Comparison of ENCODE assay signal across 32 cellular contexts in genomic region chr7:81415181-81415580, GRCh38.
DNase-seq lines count a peak whose midpoint lies in the region; ATAC-seq, FAIRE-seq and TF ChIP-seq lines count a peak whose summit lies in the region.
"Had no signal": no experiment of that assay in that cellular context is flagged by ENCODE, and none has a peak within 500 bp of the region (broad histone marks: within the 10 kb centered on the region; RNA-seq: fewer than 3 reads in every experiment).

No MANE protein-coding gene starts in this region.

- no peaks in the 10 kb centered on the region for H3K27me3 ChIP-seq in GM23248 (replicated peaks; ENCODE audit: insufficient read depth)
- H3K27me3 ChIP-seq: breast epithelium, colonic mucosa, tibial artery had no signal

- CTCF ChIA-PET in activated CD4-positive, alpha-beta memory T cell treated with anti-CD3 and anti-CD28 coated beads, Interleukin-2, amount 10 ng/mL, durations not matched to agents 7 days and 5 days (lab: Charles Lee): no interaction called here

- H3K4me1 ChIP-seq in GM23248 (ENCODE audit: insufficient read depth): peaks cover 16% of the 10 kb centered on the region
- H3K4me1 ChIP-seq: breast epithelium, colonic mucosa, psoas muscle, tibial artery had no signal

- H3K9me3 ChIP-seq in GM23248 (ENCODE audit: low read depth): no peaks in the 10 kb centered on the region
- H3K9me3 ChIP-seq: breast epithelium, colonic mucosa, psoas muscle, tibial artery had no signal

- no peaks in the 10 kb centered on the region for H3K36me3 ChIP-seq in GM23248 (ENCODE audit: low read depth)
- H3K36me3 ChIP-seq: breast epithelium, colonic mucosa, tibial artery had no signal

- no peak for TF ChIP-seq CTCF in fibroblast of pulmonary artery (IDR thresholded peaks at IDR 0.05; ENCODE audit: low read length, missing control alignments)

- H3K4me3 Mint-ChIP-seq in activated CD4-positive, alpha-beta memory T cell treated with anti-CD3 and anti-CD28 coated beads, Interleukin-2, amount 10 ng/mL, durations not matched to agents 7 days and 5 days: no peak overlapping the region
- H3K4me3 Mint-ChIP-seq: activated T-helper 17 cell treated with anti-CD3 and anti-CD28 coated beads, Interleukin-2, amount 50 U/mL, for 72 hours; GM23338; naive thymus-derived CD8-positive, alpha-beta T cell; T-helper 2 cell treated with Interferon-gamma antibody and Interleukin-4, amounts not matched to agents 5 μg/mL and 100 μg/mL, for 36 hours had no signal

- H3K4me3 ChIP-seq in GM23248 (no peak overlapping the region), fibroblast of pulmonary artery (replicated peaks; ENCODE audit: low read depth, low read length) (no peak overlapping the region)
- H3K4me3 ChIP-seq: breast epithelium, colonic mucosa, GM23338, lung, psoas muscle, tibial artery had no signal

- no peaks in the 10 kb centered on the region for H3K27me3 Mint-ChIP-seq in activated CD4-positive, alpha-beta memory T cell treated with anti-CD3 and anti-CD28 coated beads, Interleukin-2, amount 10 ng/mL, durations not matched to agents 7 days and 5 days
- H3K27me3 Mint-ChIP-seq: activated T-helper 17 cell treated with anti-CD3 and anti-CD28 coated beads, Interleukin-2, amount 50 U/mL, for 72 hours had no signal

- peaks cover 17% of the 10 kb centered on the region; the same call in 1 of the 2 replicates for H3F3A ChIP-seq in GM23248 (ENCODE audit: insufficient read depth)

- POLR2A ChIA-PET in activated CD4-positive, alpha-beta memory T cell treated with anti-CD3 and anti-CD28 coated beads, Interleukin-2, amount 10 ng/mL, durations not matched to agents 7 days and 5 days (lab: Charles Lee): no interaction called here

- H3K4me2 ChIP-seq in GM23248 (ENCODE audit: unreplicated experiment): peak overlapping the region; percentile 14
- H3K4me2 ChIP-seq: GM23338, KMS-11 had no signal

- ATAC-seq in GM18868 (IDR thresholded peaks at IDR 0.05; ENCODE audit: unreplicated experiment): no peak
- ATAC-seq in activated CD4-positive, CD25-positive, alpha-beta regulatory T cell treated with anti-CD3 and anti-CD28 coated beads, Interleukin-2, amount 50 U/mL, for 24 hours: no peak
- ATAC-seq: activated T-helper 17 cell treated with anti-CD3 and anti-CD28 coated beads, Interleukin-2, amount 50 U/mL, for 72 hours; GM23338; left cardiac atrium; naive thymus-derived CD8-positive, alpha-beta T cell; psoas muscle; Right ventricle myocardium inferior; sciatic nerve had no signal

- H4K20me1 ChIP-seq in GM23248 (ENCODE audit: insufficient read depth): no peaks in the 10 kb centered on the region

- H3K36me3 Mint-ChIP-seq in activated CD4-positive, alpha-beta memory T cell treated with anti-CD3 and anti-CD28 coated beads, Interleukin-2, amount 10 ng/mL, durations not matched to agents 7 days and 5 days (ENCODE audit: low read depth): no peaks in the 10 kb centered on the region
- H3K36me3 Mint-ChIP-seq: naive thymus-derived CD8-positive, alpha-beta T cell had no signal

- H3K9me2 ChIP-seq in GM23248 (ENCODE audit: insufficient read depth): peaks cover 6% of the 10 kb centered on the region; the same call in 1 of the 2 replicates

- DNase-seq in GM23248: peak; percentile 57
- no peak for DNase-seq in RCC 7860 (ENCODE audit: low spot score)
- peak; percentile 21 for DNase-seq in fibroblast of pulmonary artery (ENCODE audit: low read depth)
- DNase-seq in activated CD4-positive, alpha-beta memory T cell treated with anti-CD3 and anti-CD28 coated beads, Interleukin-2, amount 10 ng/mL, durations not matched to agents 7 days and 5 days: no peak
- DNase-seq in NCI-H146 treated with DMSO at 0.1 percent for 48 hours (lab: John Stamatoyannopoulos, UW; ENCODE audit: unreplicated experiment): no peak
- DNase-seq: activated naive CD4-positive, alpha-beta T cell treated with anti-CD3 and anti-CD28 coated beads, Interleukin-2, amount 50 U/mL, for 16 hours; colonic mucosa; DMS79 treated with DMSO at 0.1 percent for 48 hours; effector memory CD4-positive, alpha-beta T cell; foreskin melanocyte; left cardiac atrium; naive thymus-derived CD8-positive, alpha-beta T cell; NCI-H1417; NCI-H2081 treated with DMSO at 0.1 percent for 48 hours; NCI-H226; NCI-H526 treated with DMSO at 0.1 percent for 48 hours; NK-92 treated with Interleukin-12 subunit alpha and Interleukin-12 subunit beta, amount 100 ng/mL, for 24 hours; nucleus accumbens; psoas muscle; stimulated activated CD4-positive, alpha-beta T cell treated with anti-CD3 and anti-CD28 coated beads, Interleukin-4, amount 100 ng/mL, for 1 hour; tibial artery had no signal

- peak overlapping the region; percentile 20 for H3K27ac ChIP-seq in GM23248
- H3K27ac ChIP-seq: breast epithelium, C4-2B, colonic mucosa, KMS-11, psoas muscle, tibial artery had no signal

- H3K9me3 Mint-ChIP-seq in activated CD4-positive, alpha-beta memory T cell treated with anti-CD3 and anti-CD28 coated beads, Interleukin-2, amount 10 ng/mL, durations not matched to agents 7 days and 5 days: peaks cover 9% of the 10 kb centered on the region
- H3K9me3 Mint-ChIP-seq: GM23338; T-helper 2 cell treated with Interferon-gamma antibody and Interleukin-4, amounts not matched to agents 5 μg/mL and 100 μg/mL, for 36 hours had no signal

- H2AFZ ChIP-seq in GM23248: peak overlapping the region; percentile 44
- H2AFZ ChIP-seq: GM23338 had no signal

- H3K4me1 Mint-ChIP-seq in activated CD4-positive, alpha-beta memory T cell treated with anti-CD3 and anti-CD28 coated beads, Interleukin-2, amount 10 ng/mL, durations not matched to agents 7 days and 5 days: no peaks in the 10 kb centered on the region
- H3K4me1 Mint-ChIP-seq: activated T-helper 17 cell treated with anti-CD3 and anti-CD28 coated beads, Interleukin-2, amount 50 U/mL, for 72 hours; naive thymus-derived CD8-positive, alpha-beta T cell had no signal

- peak; percentile 16 for FAIRE-seq in RCC 7860 (lab: Jason Lieb, UNC)

- no peaks in the 10 kb centered on the region for H3K79me2 ChIP-seq in GM23248 (ENCODE audit: insufficient read depth)

- in situ Hi-C loops in GM23248 (cut with MboI): no loop called here

- WGBS in GM23248 (ENCODE audit: low coverage in 1 of 2, low lambda C conversion rate in 2 of 2, missing lambda C conversion rate in 2 of 2), 2 experiments: 0 to 10% methylated on average over 1 of the region's 1 CpG

- H3K27ac Mint-ChIP-seq in activated CD4-positive, alpha-beta memory T cell treated with anti-CD3 and anti-CD28 coated beads, Interleukin-2, amount 10 ng/mL, durations not matched to agents 7 days and 5 days: no peak overlapping the region
- H3K27ac Mint-ChIP-seq: activated T-helper 17 cell treated with anti-CD3 and anti-CD28 coated beads, Interleukin-2, amount 50 U/mL, for 72 hours; GM23338; naive thymus-derived CD8-positive, alpha-beta T cell; T-helper 2 cell treated with Interferon-gamma antibody and Interleukin-4, amounts not matched to agents 5 μg/mL and 100 μg/mL, for 36 hours had no signal

- H3K9ac ChIP-seq in GM23248: no peak overlapping the region
- H3K9ac ChIP-seq: KMS-11 had no signal

Comparison
In these comparisons a context has a peak if more than half of its experiments do, and no peak if none do; other contexts are left out.
1. DNase-seq: peak in GM23248 (single experiment) and fibroblast of pulmonary artery (single experiment); none in RCC 7860 (single experiment), activated CD4-positive, alpha-beta memory T cell treated with anti-CD3 and anti-CD28 coated beads, Interleukin-2, amount 10 ng/mL, durations not matched to agents 7 days and 5 days (single experiment) and NCI-H146 treated with DMSO at 0.1 percent for 48 hours (single experiment).